Comparison of ENCODE assay signal across 1 cellular context in the genomic region with DNA sequence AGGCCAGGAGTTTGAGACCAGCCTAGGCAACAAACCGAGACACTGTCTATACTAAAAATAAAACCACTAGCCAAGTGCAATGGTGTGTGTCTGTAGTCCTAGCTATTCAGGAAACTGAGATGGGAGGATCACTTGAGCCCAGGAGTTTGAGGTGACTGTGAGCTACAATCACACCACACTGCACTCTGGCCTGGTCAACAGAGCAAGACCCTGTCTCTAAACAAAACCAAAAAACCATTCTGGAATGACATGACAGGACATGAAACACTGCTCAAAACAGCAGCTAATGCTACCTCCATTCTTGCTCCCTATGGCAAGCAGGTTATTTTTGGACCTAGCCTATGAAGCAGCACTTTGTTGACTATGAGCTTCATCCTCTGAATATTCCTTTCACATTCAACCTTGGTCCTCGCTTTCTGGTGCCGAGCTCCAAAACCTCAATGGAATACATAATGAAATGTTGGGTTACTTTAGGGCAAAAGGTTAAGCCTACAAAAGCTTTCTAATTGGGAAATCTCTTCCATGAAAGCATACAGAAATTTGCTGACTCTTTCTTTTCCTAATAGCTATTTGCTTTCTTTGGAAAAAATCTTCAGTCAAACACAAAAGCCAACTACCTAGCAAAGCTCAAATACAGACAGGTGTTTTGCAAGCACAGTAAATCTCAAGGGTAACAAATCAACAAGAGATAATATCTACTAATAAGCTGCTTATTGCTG.
TF ChIP-seq lines count a peak whose summit lies in the region.

No MANE protein-coding gene starts in this region.

TF ChIP-seq in HepG2, 621 proteins besides CTCF, POLR2A, EP300 and RAD21 (continued from another document and continues in another):
- TF ChIP-seq, protein P1, sequence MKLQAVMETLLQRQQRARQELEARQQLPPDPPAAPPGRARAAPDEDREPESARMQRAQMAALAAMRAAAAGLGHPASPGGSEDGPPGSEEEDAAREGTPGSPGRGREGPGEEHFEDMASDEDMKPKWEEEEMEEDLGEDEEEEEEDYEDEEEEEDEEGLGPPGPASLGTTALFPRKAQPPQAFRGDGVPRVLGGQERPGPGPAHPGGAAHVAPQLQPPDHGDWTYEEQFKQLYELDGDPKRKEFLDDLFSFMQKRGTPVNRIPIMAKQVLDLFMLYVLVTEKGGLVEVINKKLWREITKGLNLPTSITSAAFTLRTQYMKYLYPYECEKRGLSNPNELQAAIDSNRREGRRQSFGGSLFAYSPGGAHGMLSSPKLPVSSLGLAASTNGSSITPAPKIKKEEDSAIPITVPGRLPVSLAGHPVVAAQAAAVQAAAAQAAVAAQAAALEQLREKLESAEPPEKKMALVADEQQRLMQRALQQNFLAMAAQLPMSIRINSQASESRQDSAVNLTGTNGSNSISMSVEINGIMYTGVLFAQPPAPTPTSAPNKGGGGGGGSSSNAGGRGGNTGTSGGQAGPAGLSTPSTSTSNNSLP (IDR thresholded peaks at IDR 0.05; ENCODE audit: low read depth, low read length), result peak; percentile 56; the same call in 1 of the 2 replicates
- peak; percentile 60; the same call in 1 of the 2 replicates for TF ChIP-seq MBD4 (IDR thresholded peaks at IDR 0.05; ENCODE audit: borderline replicate concordance, low read length)
- no peak for TF ChIP-seq ZNF781 (CRISPR knock-in tag; IDR thresholded peaks at IDR 0.05; ENCODE audit: borderline replicate concordance, not compliant biosample characterization)
- TF ChIP-seq ZFP41 (CRISPR knock-in tag; IDR thresholded peaks at IDR 0.05; ENCODE audit: borderline replicate concordance), result no peak
- TF ChIP-seq, protein P2, sequence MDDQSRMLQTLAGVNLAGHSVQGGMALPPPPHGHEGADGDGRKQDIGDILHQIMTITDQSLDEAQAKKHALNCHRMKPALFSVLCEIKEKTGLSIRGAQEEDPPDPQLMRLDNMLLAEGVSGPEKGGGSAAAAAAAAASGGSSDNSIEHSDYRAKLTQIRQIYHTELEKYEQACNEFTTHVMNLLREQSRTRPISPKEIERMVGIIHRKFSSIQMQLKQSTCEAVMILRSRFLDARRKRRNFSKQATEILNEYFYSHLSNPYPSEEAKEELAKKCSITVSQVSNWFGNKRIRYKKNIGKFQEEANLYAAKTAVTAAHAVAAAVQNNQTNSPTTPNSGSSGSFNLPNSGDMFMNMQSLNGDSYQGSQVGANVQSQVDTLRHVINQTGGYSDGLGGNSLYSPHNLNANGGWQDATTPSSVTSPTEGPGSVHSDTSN (CRISPR knock-in tag; IDR thresholded peaks at IDR 0.05; ENCODE audit: borderline replicate concordance), result no peak
- TF ChIP-seq, protein P3, sequence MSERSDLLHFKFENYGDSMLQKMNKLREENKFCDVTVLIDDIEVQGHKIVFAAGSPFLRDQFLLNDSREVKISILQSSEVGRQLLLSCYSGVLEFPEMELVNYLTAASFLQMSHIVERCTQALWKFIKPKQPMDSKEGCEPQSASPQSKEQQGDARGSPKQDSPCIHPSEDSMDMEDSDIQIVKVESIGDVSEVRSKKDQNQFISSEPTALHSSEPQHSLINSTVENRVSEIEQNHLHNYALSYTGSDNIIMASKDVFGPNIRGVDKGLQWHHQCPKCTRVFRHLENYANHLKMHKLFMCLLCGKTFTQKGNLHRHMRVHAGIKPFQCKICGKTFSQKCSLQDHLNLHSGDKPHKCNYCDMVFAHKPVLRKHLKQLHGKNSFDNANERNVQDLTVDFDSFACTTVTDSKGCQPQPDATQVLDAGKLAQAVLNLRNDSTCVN (CRISPR knock-in tag; IDR thresholded peaks at IDR 0.05; ENCODE audit: borderline replicate concordance), result no peak
- peak; percentile 29; the same call in 1 of the 2 replicates for TF ChIP-seq ZMYM4 (CRISPR knock-in tag; IDR thresholded peaks at IDR 0.05)
- 0 out of 2 replicates have a peak, but pooled peaks have one; percentile 32 for TF ChIP-seq ZNF230 (CRISPR knock-in tag; IDR thresholded peaks at IDR 0.05)
- TF ChIP-seq, protein P4, sequence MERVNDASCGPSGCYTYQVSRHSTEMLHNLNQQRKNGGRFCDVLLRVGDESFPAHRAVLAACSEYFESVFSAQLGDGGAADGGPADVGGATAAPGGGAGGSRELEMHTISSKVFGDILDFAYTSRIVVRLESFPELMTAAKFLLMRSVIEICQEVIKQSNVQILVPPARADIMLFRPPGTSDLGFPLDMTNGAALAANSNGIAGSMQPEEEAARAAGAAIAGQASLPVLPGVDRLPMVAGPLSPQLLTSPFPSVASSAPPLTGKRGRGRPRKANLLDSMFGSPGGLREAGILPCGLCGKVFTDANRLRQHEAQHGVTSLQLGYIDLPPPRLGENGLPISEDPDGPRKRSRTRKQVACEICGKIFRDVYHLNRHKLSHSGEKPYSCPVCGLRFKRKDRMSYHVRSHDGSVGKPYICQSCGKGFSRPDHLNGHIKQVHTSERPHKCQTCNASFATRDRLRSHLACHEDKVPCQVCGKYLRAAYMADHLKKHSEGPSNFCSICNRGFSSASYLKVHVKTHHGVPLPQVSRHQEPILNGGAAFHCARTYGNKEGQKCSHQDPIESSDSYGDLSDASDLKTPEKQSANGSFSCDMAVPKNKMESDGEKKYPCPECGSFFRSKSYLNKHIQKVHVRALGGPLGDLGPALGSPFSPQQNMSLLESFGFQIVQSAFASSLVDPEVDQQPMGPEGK (CRISPR knock-in tag; IDR thresholded peaks at IDR 0.05), result peak; percentile 47; the same call in 1 of the 2 replicates
- no peak for TF ChIP-seq CC2D1A (CRISPR knock-in tag; IDR thresholded peaks at IDR 0.05)
- 0 out of 2 replicates have a peak, but pooled peaks have one; percentile 16 for TF ChIP-seq HNF4G (IDR thresholded peaks at IDR 0.05; ENCODE audit: borderline replicate concordance, low read depth, low read length)
- TF ChIP-seq HNF4G (CRISPR knock-in tag; IDR thresholded peaks at IDR 0.05; ENCODE audit: borderline replicate concordance, low read depth), result no peak
- TF ChIP-seq NKX3-1 (CRISPR knock-in tag; IDR thresholded peaks at IDR 0.05), result peak; percentile 74; the same call in 1 of the 2 replicates
- TF ChIP-seq SMAD9 (CRISPR knock-in tag; IDR thresholded peaks at IDR 0.05), result no peak
- peak; percentile 45; the same call in 1 of the 2 replicates for TF ChIP-seq ZNF614 (CRISPR knock-in tag; IDR thresholded peaks at IDR 0.05; ENCODE audit: borderline replicate concordance)
- TF ChIP-seq MEF2D (CRISPR knock-in tag; IDR thresholded peaks at IDR 0.05), result peak; percentile 92
- TF ChIP-seq, protein P5, sequence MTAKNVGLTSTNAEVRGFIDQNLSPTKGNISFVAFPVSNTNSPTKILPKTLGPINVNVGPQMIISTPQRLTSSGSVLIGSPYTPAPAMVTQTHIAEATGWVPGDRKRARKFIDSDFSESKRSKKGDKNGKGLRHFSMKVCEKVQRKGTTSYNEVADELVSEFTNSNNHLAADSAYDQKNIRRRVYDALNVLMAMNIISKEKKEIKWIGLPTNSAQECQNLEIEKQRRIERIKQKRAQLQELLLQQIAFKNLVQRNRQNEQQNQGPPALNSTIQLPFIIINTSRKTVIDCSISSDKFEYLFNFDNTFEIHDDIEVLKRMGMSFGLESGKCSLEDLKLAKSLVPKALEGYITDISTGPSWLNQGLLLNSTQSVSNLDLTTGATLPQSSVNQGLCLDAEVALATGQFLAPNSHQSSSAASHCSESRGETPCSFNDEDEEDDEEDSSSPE (CRISPR knock-in tag; IDR thresholded peaks at IDR 0.05), result 0 out of 2 replicates have a peak, but pooled peaks have one; percentile 23
- TF ChIP-seq NR2C2 (CRISPR knock-in tag; IDR thresholded peaks at IDR 0.05; ENCODE audit: borderline replicate concordance), result 0 out of 2 replicates have a peak, but pooled peaks have one; percentile 65
- peak; percentile 99 for TF ChIP-seq PITX1 (CRISPR knock-in tag; IDR thresholded peaks at IDR 0.05)
- TF ChIP-seq TSC22D2 (CRISPR knock-in tag; IDR thresholded peaks at IDR 0.05; ENCODE audit: borderline replicate concordance), result no peak
- peak; percentile 78 for TF ChIP-seq HDAC2 (CRISPR knock-in tag; IDR thresholded peaks at IDR 0.05)
- TF ChIP-seq, protein P6, sequence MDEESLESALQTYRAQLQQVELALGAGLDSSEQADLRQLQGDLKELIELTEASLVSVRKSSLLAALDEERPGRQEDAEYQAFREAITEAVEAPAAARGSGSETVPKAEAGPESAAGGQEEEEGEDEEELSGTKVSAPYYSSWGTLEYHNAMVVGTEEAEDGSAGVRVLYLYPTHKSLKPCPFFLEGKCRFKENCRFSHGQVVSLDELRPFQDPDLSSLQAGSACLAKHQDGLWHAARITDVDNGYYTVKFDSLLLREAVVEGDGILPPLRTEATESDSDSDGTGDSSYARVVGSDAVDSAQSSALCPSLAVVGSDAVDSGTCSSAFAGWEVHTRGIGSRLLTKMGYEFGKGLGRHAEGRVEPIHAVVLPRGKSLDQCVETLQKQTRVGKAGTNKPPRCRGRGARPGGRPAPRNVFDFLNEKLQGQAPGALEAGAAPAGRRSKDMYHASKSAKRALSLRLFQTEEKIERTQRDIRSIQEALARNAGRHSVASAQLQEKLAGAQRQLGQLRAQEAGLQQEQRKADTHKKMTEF (CRISPR knock-in tag; IDR thresholded peaks at IDR 0.05), result 0 out of 2 replicates have a peak, but pooled peaks have one; percentile 63
- TF ChIP-seq, protein P7, sequence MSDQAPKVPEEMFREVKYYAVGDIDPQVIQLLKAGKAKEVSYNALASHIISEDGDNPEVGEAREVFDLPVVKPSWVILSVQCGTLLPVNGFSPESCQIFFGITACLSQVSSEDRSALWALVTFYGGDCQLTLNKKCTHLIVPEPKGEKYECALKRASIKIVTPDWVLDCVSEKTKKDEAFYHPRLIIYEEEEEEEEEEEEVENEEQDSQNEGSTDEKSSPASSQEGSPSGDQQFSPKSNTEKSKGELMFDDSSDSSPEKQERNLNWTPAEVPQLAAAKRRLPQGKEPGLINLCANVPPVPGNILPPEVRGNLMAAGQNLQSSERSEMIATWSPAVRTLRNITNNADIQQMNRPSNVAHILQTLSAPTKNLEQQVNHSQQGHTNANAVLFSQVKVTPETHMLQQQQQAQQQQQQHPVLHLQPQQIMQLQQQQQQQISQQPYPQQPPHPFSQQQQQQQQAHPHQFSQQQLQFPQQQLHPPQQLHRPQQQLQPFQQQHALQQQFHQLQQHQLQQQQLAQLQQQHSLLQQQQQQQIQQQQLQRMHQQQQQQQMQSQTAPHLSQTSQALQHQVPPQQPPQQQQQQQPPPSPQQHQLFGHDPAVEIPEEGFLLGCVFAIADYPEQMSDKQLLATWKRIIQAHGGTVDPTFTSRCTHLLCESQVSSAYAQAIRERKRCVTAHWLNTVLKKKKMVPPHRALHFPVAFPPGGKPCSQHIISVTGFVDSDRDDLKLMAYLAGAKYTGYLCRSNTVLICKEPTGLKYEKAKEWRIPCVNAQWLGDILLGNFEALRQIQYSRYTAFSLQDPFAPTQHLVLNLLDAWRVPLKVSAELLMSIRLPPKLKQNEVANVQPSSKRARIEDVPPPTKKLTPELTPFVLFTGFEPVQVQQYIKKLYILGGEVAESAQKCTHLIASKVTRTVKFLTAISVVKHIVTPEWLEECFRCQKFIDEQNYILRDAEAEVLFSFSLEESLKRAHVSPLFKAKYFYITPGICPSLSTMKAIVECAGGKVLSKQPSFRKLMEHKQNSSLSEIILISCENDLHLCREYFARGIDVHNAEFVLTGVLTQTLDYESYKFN (CRISPR knock-in tag; conservative IDR thresholded peaks at IDR 0.05), result peak; percentile 79
- peak; percentile 94 for TF ChIP-seq HMG20B (CRISPR knock-in tag; conservative IDR thresholded peaks at IDR 0.05)
- no peak for TF ChIP-seq ZNF382 (CRISPR knock-in tag; IDR thresholded peaks at IDR 0.05; ENCODE audit: borderline replicate concordance)
- TF ChIP-seq NCOR1 (IDR thresholded peaks at IDR 0.05; ENCODE audit: borderline replicate concordance, low read length), result peak; percentile 96
- peak; percentile 53; the same call in 1 of the 2 replicates for TF ChIP-seq MXD4 (CRISPR knock-in tag; IDR thresholded peaks at IDR 0.05)
- TF ChIP-seq CEBPB (IDR thresholded peaks at IDR 0.05; ENCODE audit: borderline replicate concordance, low read depth, low read length), result peak; percentile 69
- TF ChIP-seq RXRA (CRISPR knock-in tag; IDR thresholded peaks at IDR 0.05), result peak; percentile 74; the same call in 1 of the 2 replicates
- TF ChIP-seq, protein P8, sequence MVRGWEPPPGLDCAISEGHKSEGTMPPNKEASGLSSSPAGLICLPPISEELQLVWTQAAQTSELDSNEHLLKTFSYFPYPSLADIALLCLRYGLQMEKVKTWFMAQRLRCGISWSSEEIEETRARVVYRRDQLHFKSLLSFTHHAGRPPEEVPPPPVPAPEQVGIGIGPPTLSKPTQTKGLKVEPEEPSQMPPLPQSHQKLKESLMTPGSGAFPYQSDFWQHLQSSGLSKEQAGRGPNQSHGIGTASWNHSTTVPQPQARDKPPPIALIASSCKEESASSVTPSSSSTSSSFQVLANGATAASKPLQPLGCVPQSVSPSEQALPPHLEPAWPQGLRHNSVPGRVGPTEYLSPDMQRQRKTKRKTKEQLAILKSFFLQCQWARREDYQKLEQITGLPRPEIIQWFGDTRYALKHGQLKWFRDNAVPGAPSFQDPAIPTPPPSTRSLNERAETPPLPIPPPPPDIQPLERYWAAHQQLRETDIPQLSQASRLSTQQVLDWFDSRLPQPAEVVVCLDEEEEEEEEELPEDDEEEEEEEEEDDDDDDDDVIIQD (CRISPR knock-in tag; IDR thresholded peaks at IDR 0.05; ENCODE audit: low read depth), result peak; percentile 70; the same call in 1 of the 2 replicates
- peak; percentile 77 for TF ChIP-seq FOSL2 (CRISPR knock-in tag; IDR thresholded peaks at IDR 0.05)
- no peak for TF ChIP-seq SOX6 (IDR thresholded peaks at IDR 0.05)
- TF ChIP-seq SOX6 (CRISPR knock-in tag; IDR thresholded peaks at IDR 0.05), result peak; percentile 96
- 0 out of 2 replicates have a peak, but pooled peaks have one; percentile 30 for TF ChIP-seq ARID2 (CRISPR knock-in tag; IDR thresholded peaks at IDR 0.05; ENCODE audit: borderline replicate concordance)
- TF ChIP-seq TGIF2 (CRISPR knock-in tag; IDR thresholded peaks at IDR 0.05), result peak; percentile 76
- TF ChIP-seq ATF1 (CRISPR knock-in tag; IDR thresholded peaks at IDR 0.05), result peak; percentile 51; the same call in 1 of the 2 replicates
- TF ChIP-seq HOXD1 (CRISPR knock-in tag; IDR thresholded peaks at IDR 0.05), result 0 out of 2 replicates have a peak, but pooled peaks have one; percentile 24
- TF ChIP-seq CBX5 (CRISPR knock-in tag; IDR thresholded peaks at IDR 0.05; ENCODE audit: borderline replicate concordance), result no peak
- TF ChIP-seq NR2F2 (IDR thresholded peaks at IDR 0.05; ENCODE audit: borderline replicate concordance, low read depth), result peak; percentile 96
- TF ChIP-seq ATM (IDR thresholded peaks at IDR 0.05; ENCODE audit: borderline replicate concordance), result no peak
- no peak for TF ChIP-seq ZNF207 (IDR thresholded peaks at IDR 0.05; ENCODE audit: borderline replicate concordance)
- TF ChIP-seq GATAD2A (CRISPR knock-in tag; IDR thresholded peaks at IDR 0.05), result peak; percentile 86
- no peak for TF ChIP-seq ADNP (CRISPR knock-in tag; IDR thresholded peaks at IDR 0.05)
- peak; percentile 70 for TF ChIP-seq SALL1 (CRISPR knock-in tag; IDR thresholded peaks at IDR 0.05)
- TF ChIP-seq, protein P9, sequence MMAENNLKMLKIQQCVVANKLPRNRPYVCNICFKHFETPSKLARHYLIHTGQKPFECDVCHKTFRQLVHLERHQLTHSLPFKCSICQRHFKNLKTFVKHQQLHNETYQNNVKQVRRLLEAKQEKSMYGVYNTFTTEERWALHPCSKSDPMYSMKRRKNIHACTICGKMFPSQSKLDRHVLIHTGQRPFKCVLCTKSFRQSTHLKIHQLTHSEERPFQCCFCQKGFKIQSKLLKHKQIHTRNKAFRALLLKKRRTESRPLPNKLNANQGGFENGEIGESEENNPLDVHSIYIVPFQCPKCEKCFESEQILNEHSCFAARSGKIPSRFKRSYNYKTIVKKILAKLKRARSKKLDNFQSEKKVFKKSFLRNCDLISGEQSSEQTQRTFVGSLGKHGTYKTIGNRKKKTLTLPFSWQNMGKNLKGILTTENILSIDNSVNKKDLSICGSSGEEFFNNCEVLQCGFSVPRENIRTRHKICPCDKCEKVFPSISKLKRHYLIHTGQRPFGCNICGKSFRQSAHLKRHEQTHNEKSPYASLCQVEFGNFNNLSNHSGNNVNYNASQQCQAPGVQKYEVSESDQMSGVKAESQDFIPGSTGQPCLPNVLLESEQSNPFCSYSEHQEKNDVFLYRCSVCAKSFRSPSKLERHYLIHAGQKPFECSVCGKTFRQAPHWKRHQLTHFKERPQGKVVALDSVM (CRISPR knock-in tag; IDR thresholded peaks at IDR 0.05), result 0 out of 2 replicates have a peak, but pooled peaks have one; percentile 31
